In the genomic region with DNA sequence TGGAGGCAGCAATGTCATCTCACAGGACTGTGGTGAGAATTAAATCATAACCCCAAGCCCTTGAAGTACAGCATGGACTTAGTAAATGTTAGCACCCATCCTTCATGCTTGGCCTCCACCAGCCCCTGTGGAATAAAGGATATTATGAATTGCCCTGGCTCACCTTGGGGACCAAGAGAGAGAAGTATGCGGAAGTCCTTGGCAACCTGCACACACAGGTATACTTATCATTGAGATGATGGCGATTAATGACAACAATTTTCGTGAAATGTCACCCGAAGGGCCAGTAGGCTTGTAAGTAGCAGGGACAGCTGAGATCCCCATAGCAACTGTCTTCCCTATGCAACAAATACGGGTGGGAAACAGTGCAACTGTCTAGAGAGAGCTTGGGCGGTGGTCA, we compare ENCODE assay signal across 4 cellular contexts.
"Had no signal": no experiment of that assay in that cellular context is flagged by ENCODE, and none has a peak within 500 bp of the region (broad histone marks: within the 10 kb centered on the region; RNA-seq: fewer than 3 reads in every experiment).

No MANE protein-coding gene starts in this region.

- ATAC-seq: GM23338 had no signal

- H3K4me3 ChIP-seq: GM23338 had no signal

- H3K9me3 Mint-ChIP-seq: GM23338, H9 had no signal

- DNase-seq: H9, HCEC 1CT, IMR-90 had no signal

- H3K27ac Mint-ChIP-seq: GM23338, H9 had no signal

- H3K4me3 Mint-ChIP-seq: GM23338, H9 had no signal

- H3K4me1 Mint-ChIP-seq: GM23338 had no signal
